In genomic region chr21:34456180-34456579, GRCh38 we compare ENCODE assay signal across 10 cellular contexts. TPM values are rescaled to one million over a fixed set of nuclear protein-coding genes. Genes with fewer than 3 reads are reported as not detected.
"Had no signal": no experiment of that assay in that cellular context is flagged by ENCODE, and none has a peak within 500 bp of the region (broad histone marks: within the 10 kb centered on the region; RNA-seq: fewer than 3 reads in every experiment).

No MANE protein-coding gene starts in this region.

RNA-seq across cellular contexts. Expression of gene SMIM34, which starts 32.4 kb away (rescaled TPM):
- total RNA-seq: stomach, temporal lobe, thoracic aorta, thyroid gland, tibial nerve, transverse colon, upper lobe of right lung, ureter, urinary bladder, vagina had no signal
- polyA plus RNA-seq: stomach, urinary bladder had no signal
